12 cellular contexts compared by ENCODE assay signal in the genomic region with DNA sequence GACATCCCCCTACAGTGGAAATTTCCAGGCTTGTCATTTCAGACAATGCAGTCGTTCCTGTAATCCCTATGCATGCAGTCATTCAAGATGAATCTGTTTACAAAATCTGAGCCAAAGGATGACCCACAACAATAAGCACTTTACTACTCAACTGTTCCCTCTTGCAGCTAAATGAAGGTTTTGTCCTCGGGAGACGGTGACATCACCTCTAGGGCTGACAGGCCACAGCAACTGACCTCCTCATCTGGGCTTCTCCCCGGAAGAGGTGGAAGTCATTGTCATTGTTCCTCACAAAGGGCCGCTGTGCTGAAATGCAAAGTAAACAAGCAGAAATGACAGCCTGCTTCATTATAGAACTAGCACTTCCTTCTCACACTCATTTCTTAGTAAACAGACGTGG. TPM values are rescaled to one million over a fixed set of nuclear protein-coding genes. Genes with fewer than 3 reads are reported as not detected.
DNase-seq lines count a peak whose midpoint lies in the region; ATAC-seq and TF ChIP-seq lines count a peak whose summit lies in the region.
"Had no signal": no experiment of that assay in that cellular context is flagged by ENCODE, and none has a peak within 500 bp of the region (broad histone marks: within the 10 kb centered on the region; RNA-seq: fewer than 3 reads in every experiment).

No MANE protein-coding gene starts in this region.

- H3K9me3 ChIP-seq in SK-N-SH, result no peaks in the 10 kb centered on the region
- H3K9me3 ChIP-seq in Panc1 (ENCODE audit: control insufficient read depth, insufficient read depth, low read depth, low read length), result no peaks in the 10 kb centered on the region
- no peaks in the 10 kb centered on the region for H3K9me3 ChIP-seq in uterus

- H3K4me3 ChIP-seq in SK-N-SH (ENCODE audit: low read depth in 2 of 2, low read length in 1 of 2), result no peak overlapping the region
- no peak overlapping the region for H3K4me3 ChIP-seq in Panc1 (ENCODE audit: low read depth in 2 of 2, low read length in 2 of 2)
- no peak overlapping the region for H3K4me3 ChIP-seq in uterus
- H3K4me3 ChIP-seq: lung had no signal

- POLR2A ChIA-PET in SK-N-SH (lab: Yijun Ruan, JAX) (no interaction called here), Panc1 (lab: Charles Lee) (interaction anchor here (0.5 kb wide), 1 partner anchor 1927 kb away, joined by 9 read pairs; no protein-coding TSS in a partner anchor)

- CTCF ChIA-PET in SK-N-SH (lab: Yijun Ruan, JAX), result interaction anchor here (1.6 kb wide), 1 partner anchor 10 kb away, joined by 4 read pairs; no protein-coding TSS in a partner anchor
- CTCF ChIA-PET in Panc1 (lab: Charles Lee), result no interaction called here

- in situ Hi-C loops in Panc1 (cut with HindIII; ENCODE audit: low pct_unique_long_range_greater_than_20kb, low sequenced_read_pairs), result no loop called here

- no TSS peak for BruUV-seq in Panc1 (replicated peaks; lab: Mats Ljungman, UMichigan)

- WGBS in SK-N-SH (ENCODE audit: low lambda C conversion rate), result 50% methylated on average over 6 of the region's 6 CpGs

- no peak for TF ChIP-seq EP300 in SK-N-SH (IDR thresholded peaks at IDR 0.05; ENCODE audit: borderline replicate concordance in 1 of 2, low read depth in 1 of 2, low read length in 1 of 2)

- H3K27ac ChIP-seq in SK-N-SH (ENCODE audit: low read depth in 2 of 2, low read length in 1 of 2) (no peak overlapping the region), Panc1 (ENCODE audit: low read length) (no peak overlapping the region), uterus (no peak overlapping the region)

- H3K4me2 ChIP-seq in SK-N-SH, result no peak overlapping the region

- TF ChIP-seq POLR2A in uterus (IDR thresholded peaks at IDR 0.05), result no peak

- no peak for TF ChIP-seq CTCF in SK-N-SH (IDR thresholded peaks at IDR 0.05)
- TF ChIP-seq CTCF in Panc1 (IDR thresholded peaks at IDR 0.05), result no peak
- TF ChIP-seq CTCF in uterus (IDR thresholded peaks at IDR 0.05), result no peak

- no peaks in the 10 kb centered on the region for H3K36me3 ChIP-seq in SK-N-SH (replicated peaks in 1 of 2; ENCODE audit: control insufficient read depth in 1 of 2, insufficient read depth in 2 of 2, low read length in 1 of 2)
- H3K36me3 ChIP-seq in Panc1 (ENCODE audit: control insufficient read depth, insufficient read depth, low read length), result no peaks in the 10 kb centered on the region
- no peaks in the 10 kb centered on the region for H3K36me3 ChIP-seq in uterus

- no peak for ATAC-seq in SK-N-SH treated with all-trans-retinoic acid at 6 μM for 48 hours
- no peak for ATAC-seq in Panc1
- no peak for ATAC-seq in GM19351 (IDR thresholded peaks at IDR 0.05; ENCODE audit: unreplicated experiment)

- no peak overlapping the region for H3K9ac ChIP-seq in SK-N-SH

- H2AFZ ChIP-seq in SK-N-SH (ENCODE audit: low read depth), result 0 out of 2 replicates have a peak overlapping the region, but pooled peaks have one; percentile 59

- H4K20me1 ChIP-seq in SK-N-SH (ENCODE audit: insufficient read depth), result no peaks in the 10 kb centered on the region

- DNase-seq in SK-N-SH (no peak), Panc1 (ENCODE audit: low read depth, low spot score) (peak; percentile 5), iPS-NIHi11 (ENCODE audit: low spot score) (peak; percentile 37), NCI-H524 treated with DMSO at 0.1 percent for 48 hours (lab: John Stamatoyannopoulos, UW) (no peak), uterus (no peak)
- no peak for DNase-seq in activated CD4-positive, alpha-beta T cell treated with anti-CD3 and anti-CD28 coated beads for 1 hour
- DNase-seq: stimulated activated CD4-positive, alpha-beta T cell treated with anti-CD3 and anti-CD28 coated beads, Interleukin-4, amount 100 ng/mL, for 4 hours had no signal

- H3K79me2 ChIP-seq in SK-N-SH (ENCODE audit: insufficient read depth), result no peaks in the 10 kb centered on the region

- peaks cover 0 to 3% of the 10 kb centered on the region in 2 experiments; a peak in 1 of 4 replicates for H3K4me1 ChIP-seq in SK-N-SH (ENCODE audit: control insufficient read depth in 1 of 2, insufficient read depth in 2 of 2, low read depth in 1 of 2, low read length in 1 of 2)
- H3K4me1 ChIP-seq in Panc1 (ENCODE audit: control insufficient read depth, insufficient read depth, low read length), result no peaks in the 10 kb centered on the region
- H3K4me1 ChIP-seq in uterus, result no peaks in the 10 kb centered on the region

- no peak for TF ChIP-seq RAD21 in SK-N-SH (IDR thresholded peaks at IDR 0.05; ENCODE audit: low read length)

- H3K9me2 ChIP-seq in SK-N-SH, result no peaks in the 10 kb centered on the region

- no peaks in the 10 kb centered on the region for H3F3A ChIP-seq in SK-N-SH (replicated peaks; ENCODE audit: insufficient read depth)

- intact Hi-C loops in Panc1 (cut with micrococcal nuclease; ENCODE audit: unreplicated experiment) (loop anchor here (10.0 kb wide), 1 partner anchor 1051 kb away; no protein-coding TSS in a partner anchor), uterus (cut with DNase I; ENCODE audit: low total_unique reads) (no loop called here)

- H3K27me3 ChIP-seq in SK-N-SH (ENCODE audit: insufficient read depth), result no peaks in the 10 kb centered on the region; the same call in 1 of the 2 replicates
- no peaks in the 10 kb centered on the region for H3K27me3 ChIP-seq in Panc1 (ENCODE audit: control insufficient read depth, insufficient read depth, low read length)
- H3K27me3 ChIP-seq in uterus, result no peaks in the 10 kb centered on the region

TF ChIP-seq in SK-N-SH, 30 proteins besides CTCF, POLR2A, EP300 and RAD21 (continues in another document):
- TF ChIP-seq, protein P1, sequence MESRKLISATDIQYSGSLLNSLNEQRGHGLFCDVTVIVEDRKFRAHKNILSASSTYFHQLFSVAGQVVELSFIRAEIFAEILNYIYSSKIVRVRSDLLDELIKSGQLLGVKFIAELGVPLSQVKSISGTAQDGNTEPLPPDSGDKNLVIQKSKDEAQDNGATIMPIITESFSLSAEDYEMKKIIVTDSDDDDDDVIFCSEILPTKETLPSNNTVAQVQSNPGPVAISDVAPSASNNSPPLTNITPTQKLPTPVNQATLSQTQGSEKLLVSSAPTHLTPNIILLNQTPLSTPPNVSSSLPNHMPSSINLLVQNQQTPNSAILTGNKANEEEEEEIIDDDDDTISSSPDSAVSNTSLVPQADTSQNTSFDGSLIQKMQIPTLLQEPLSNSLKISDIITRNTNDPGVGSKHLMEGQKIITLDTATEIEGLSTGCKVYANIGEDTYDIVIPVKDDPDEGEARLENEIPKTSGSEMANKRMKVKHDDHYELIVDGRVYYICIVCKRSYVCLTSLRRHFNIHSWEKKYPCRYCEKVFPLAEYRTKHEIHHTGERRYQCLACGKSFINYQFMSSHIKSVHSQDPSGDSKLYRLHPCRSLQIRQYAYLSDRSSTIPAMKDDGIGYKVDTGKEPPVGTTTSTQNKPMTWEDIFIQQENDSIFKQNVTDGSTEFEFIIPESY (IDR thresholded peaks at IDR 0.05; ENCODE audit: borderline replicate concordance, low read depth), result no peak
- no peak for TF ChIP-seq RCOR1 (IDR thresholded peaks at IDR 0.05; ENCODE audit: low read length)

TF ChIP-seq in SK-N-SH treated with all-trans-retinoic acid at 6 μM for 48 hours, 23 proteins besides CTCF, POLR2A, EP300 and RAD21 (continues in another document):
- TF ChIP-seq, protein P2, sequence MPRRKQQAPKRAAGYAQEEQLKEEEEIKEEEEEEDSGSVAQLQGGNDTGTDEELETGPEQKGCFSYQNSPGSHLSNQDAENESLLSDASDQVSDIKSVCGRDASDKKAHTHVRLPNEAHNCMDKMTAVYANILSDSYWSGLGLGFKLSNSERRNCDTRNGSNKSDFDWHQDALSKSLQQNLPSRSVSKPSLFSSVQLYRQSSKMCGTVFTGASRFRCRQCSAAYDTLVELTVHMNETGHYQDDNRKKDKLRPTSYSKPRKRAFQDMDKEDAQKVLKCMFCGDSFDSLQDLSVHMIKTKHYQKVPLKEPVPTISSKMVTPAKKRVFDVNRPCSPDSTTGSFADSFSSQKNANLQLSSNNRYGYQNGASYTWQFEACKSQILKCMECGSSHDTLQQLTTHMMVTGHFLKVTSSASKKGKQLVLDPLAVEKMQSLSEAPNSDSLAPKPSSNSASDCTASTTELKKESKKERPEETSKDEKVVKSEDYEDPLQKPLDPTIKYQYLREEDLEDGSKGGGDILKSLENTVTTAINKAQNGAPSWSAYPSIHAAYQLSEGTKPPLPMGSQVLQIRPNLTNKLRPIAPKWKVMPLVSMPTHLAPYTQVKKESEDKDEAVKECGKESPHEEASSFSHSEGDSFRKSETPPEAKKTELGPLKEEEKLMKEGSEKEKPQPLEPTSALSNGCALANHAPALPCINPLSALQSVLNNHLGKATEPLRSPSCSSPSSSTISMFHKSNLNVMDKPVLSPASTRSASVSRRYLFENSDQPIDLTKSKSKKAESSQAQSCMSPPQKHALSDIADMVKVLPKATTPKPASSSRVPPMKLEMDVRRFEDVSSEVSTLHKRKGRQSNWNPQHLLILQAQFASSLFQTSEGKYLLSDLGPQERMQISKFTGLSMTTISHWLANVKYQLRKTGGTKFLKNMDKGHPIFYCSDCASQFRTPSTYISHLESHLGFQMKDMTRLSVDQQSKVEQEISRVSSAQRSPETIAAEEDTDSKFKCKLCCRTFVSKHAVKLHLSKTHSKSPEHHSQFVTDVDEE (CRISPR knock-in tag; IDR thresholded peaks at IDR 0.05), result no peak

RNA-seq across cellular contexts. Expression of a gene that starts 29.2 kb away (rescaled TPM):
- polyA plus RNA-seq in SK-N-SH (2012; rRNA removed), result not detected in 2 replicates
- not detected in 2 replicates for polyA plus RNA-seq in SK-N-SH (2012; cell fraction: cytosol; rRNA removed)
- polyA plus RNA-seq in SK-N-SH (2012; cell fraction: nucleus; rRNA removed), result not detected in 2 replicates
- total RNA-seq in Panc1 (2021; ENCODE audit: unreplicated experiment) (not detected), uterus (not detected)
- not detected for polyA plus RNA-seq in Panc1 (2012; ENCODE audit: insufficient read length)
- total RNA-seq: A673; lung; T-helper 1 cell treated with Interleukin-12 subunit alpha and Interleukin-12 subunit beta and Interleukin-4 antibody, amounts not matched to agents 30 ng/mL and 1 ng/mL, for 36 hours had no signal
- polyA plus RNA-seq: lung had no signal

RNA-seq across cellular contexts. Expression of a gene that starts 32.3 kb away (rescaled TPM):
- polyA plus RNA-seq in SK-N-SH (2012; rRNA removed), result 68.8 and 83.1 TPM in 2 replicates
- polyA plus RNA-seq in SK-N-SH (2012; cell fraction: cytosol; rRNA removed), result 70.0 and 84.6 TPM in 2 replicates
- 17.6 and 22.5 TPM in 2 replicates for polyA plus RNA-seq in SK-N-SH (2012; cell fraction: nucleus; rRNA removed)
- total RNA-seq in Panc1 (2021; ENCODE audit: unreplicated experiment) (15.2 TPM), uterus (10 to 100 TPM in 2 of 4 donors, 1 to 10 TPM in 2; 2.3 to 48.5 (median 16.5) TPM)
- 24.3 TPM for polyA plus RNA-seq in Panc1 (2012; ENCODE audit: insufficient read length)

RNA-seq across cellular contexts. Expression of a gene that starts 32.8 kb away (rescaled TPM):
- polyA plus RNA-seq in SK-N-SH (2012; rRNA removed), result 53.2 and 67.8 TPM in 2 replicates
- polyA plus RNA-seq in SK-N-SH (2012; cell fraction: cytosol; rRNA removed), result 66.9 and 72.0 TPM in 2 replicates
- polyA plus RNA-seq in SK-N-SH (2012; cell fraction: nucleus; rRNA removed), result 33.7 and 42.9 TPM in 2 replicates
- 51.4 TPM for total RNA-seq in Panc1 (2021; ENCODE audit: unreplicated experiment)
- polyA plus RNA-seq in Panc1 (2012; ENCODE audit: insufficient read length), result 35.3 TPM
- 10 to 100 TPM; 10.9 to 87.1 (median 50.8) TPM for total RNA-seq in uterus

Comparison
In these comparisons a context has a peak if more than half of its experiments do, and no peak if none do; other contexts are left out.
1. DNase-seq: peak in Panc1 (single experiment) and iPS-NIHi11 (single experiment); none in SK-N-SH (single experiment), NCI-H524 treated with DMSO at 0.1 percent for 48 hours (single experiment), activated CD4-positive, alpha-beta T cell treated with anti-CD3 and anti-CD28 coated beads for 1 hour (single experiment) and uterus (0 of 2).